Comparison of ENCODE assay signal across 22 cellular contexts in genomic region chr1:152824964-152825363, GRCh38. TPM values are rescaled to one million over a fixed set of nuclear protein-coding genes. Genes with fewer than 3 reads are reported as not detected.
DNase-seq lines count a peak whose midpoint lies in the region; ATAC-seq, FAIRE-seq and TF ChIP-seq lines count a peak whose summit lies in the region.
"Had no signal": no experiment of that assay in that cellular context is flagged by ENCODE, and none has a peak within 500 bp of the region (broad histone marks: within the 10 kb centered on the region; RNA-seq: fewer than 3 reads in every experiment).

No MANE protein-coding gene starts in this region.

- FAIRE-seq in bronchial epithelial cell (lab: Jason Lieb, UNC), result no peak
- FAIRE-seq: GM12891, GM18507, H54 had no signal

- no peak for TF ChIP-seq CTCF in RWPE2 (IDR thresholded peaks at IDR 0.05; ENCODE audit: poor library complexity, severe bottlenecking)
- TF ChIP-seq CTCF in bronchial epithelial cell (IDR thresholded peaks at IDR 0.05; ENCODE audit: insufficient read depth, low read length, severe bottlenecking), result no peak

- DNase-seq in RWPE2 (ENCODE audit: low spot score) (no peak), bronchial epithelial cell (ENCODE audit: low read depth) (peak; percentile 69), NCI-H1417 treated with DMSO at 0.1 percent for 48 hours (lab: John Stamatoyannopoulos, UW) (no peak)
- DNase-seq: C1 segment of cervical spinal cord; Calu3; CD4-positive, alpha-beta memory T cell; COR-L47; DMS53; DMS79 treated with DMSO at 0.1 percent for 48 hours; GF-D8; GOT3 had no signal

- no peaks in the 10 kb centered on the region for H3K9me3 ChIP-seq in RWPE2 (ENCODE audit: severe bottlenecking)
- H3K9me3 ChIP-seq: HAP-1 had no signal

- ATAC-seq in RWPE2 (ENCODE audit: low read depth), result 0 out of 3 replicates have a peak, but pooled peaks have one; percentile 10
- ATAC-seq in esophagus mucosa, result peak; percentile 53
- ATAC-seq in GM21619 (IDR thresholded peaks at IDR 0.05; ENCODE audit: unreplicated experiment), result no peak
- no peak for ATAC-seq in HG02884 (IDR thresholded peaks at IDR 0.05; ENCODE audit: unreplicated experiment)

- H3K4me3 ChIP-seq in RWPE2 (ENCODE audit: severe bottlenecking) (no peak overlapping the region), bronchial epithelial cell (ENCODE audit: low read depth, low read length) (no peak overlapping the region)
- H3K4me3 ChIP-seq: HAP-1 had no signal

- no peaks in the 10 kb centered on the region for H3K36me3 ChIP-seq in RWPE2 (ENCODE audit: low read depth)
- H3K36me3 ChIP-seq in bronchial epithelial cell (ENCODE audit: control insufficient read depth, insufficient read depth, low read length), result no peaks in the 10 kb centered on the region
- H3K36me3 ChIP-seq: HAP-1 had no signal

- H3K4me1 ChIP-seq in RWPE2 (ENCODE audit: insufficient read depth, poor library complexity, severe bottlenecking), result no peaks in the 10 kb centered on the region
- H3K4me1 ChIP-seq: HAP-1 had no signal

- no peaks in the 10 kb centered on the region for H3K27me3 ChIP-seq in RWPE2 (ENCODE audit: insufficient read depth, poor library complexity, severe bottlenecking)
- peaks cover 6% of the 10 kb centered on the region for H3K27me3 ChIP-seq in bronchial epithelial cell (ENCODE audit: control insufficient read depth, insufficient read depth, low read length)

- no peak overlapping the region for H3K27ac ChIP-seq in RWPE2 (ENCODE audit: poor library complexity, severe bottlenecking)

RNA-seq across cellular contexts. Expression of gene LCE1A, which starts 2.3 kb away (rescaled TPM):
- not detected in 2 replicates for total RNA-seq in bronchial epithelial cell
- not detected for total RNA-seq in esophagus mucosa
- total RNA-seq: A172; A673; Calu3; CD4-positive, alpha-beta memory T cell; Daoy; G401 had no signal

RNA-seq across cellular contexts. Expression of gene LCE1B, which starts 13.2 kb away (rescaled TPM):
- total RNA-seq in bronchial epithelial cell (not detected in 2 replicates), esophagus mucosa (not detected)
- total RNA-seq: A172; A673; Calu3; CD4-positive, alpha-beta memory T cell; Daoy; G401 had no signal

RNA-seq across cellular contexts. Expression of gene LCE6A, which starts 17.7 kb away (rescaled TPM):
- total RNA-seq in bronchial epithelial cell, result not detected in 2 replicates
- total RNA-seq in esophagus mucosa, result not detected
- total RNA-seq: A172; A673; Calu3; CD4-positive, alpha-beta memory T cell; Daoy; G401 had no signal

RNA-seq across cellular contexts. Expression of gene LCE1C, which starts 18.5 kb away (rescaled TPM):
- total RNA-seq in bronchial epithelial cell (0.26 TPM in 1 of 2 replicates, not detected in the other), esophagus mucosa (1.00 TPM)
- total RNA-seq: A172; A673; Calu3; CD4-positive, alpha-beta memory T cell; Daoy; G401 had no signal

RNA-seq across cellular contexts. Expression of gene LCE1D, which starts 28.4 kb away (rescaled TPM):
- total RNA-seq in bronchial epithelial cell (not detected in 2 replicates), esophagus mucosa (not detected)
- total RNA-seq: A172; A673; Calu3; CD4-positive, alpha-beta memory T cell; Daoy; G401 had no signal

Comparison
In these comparisons a context has a peak if more than half of its experiments do, and no peak if none do; other contexts are left out.
1. ATAC-seq: peak in RWPE2 (single experiment) and esophagus mucosa (single experiment); none in GM21619 (single experiment) and HG02884 (single experiment).